3 cellular contexts compared by ENCODE assay signal in the genomic region with DNA sequence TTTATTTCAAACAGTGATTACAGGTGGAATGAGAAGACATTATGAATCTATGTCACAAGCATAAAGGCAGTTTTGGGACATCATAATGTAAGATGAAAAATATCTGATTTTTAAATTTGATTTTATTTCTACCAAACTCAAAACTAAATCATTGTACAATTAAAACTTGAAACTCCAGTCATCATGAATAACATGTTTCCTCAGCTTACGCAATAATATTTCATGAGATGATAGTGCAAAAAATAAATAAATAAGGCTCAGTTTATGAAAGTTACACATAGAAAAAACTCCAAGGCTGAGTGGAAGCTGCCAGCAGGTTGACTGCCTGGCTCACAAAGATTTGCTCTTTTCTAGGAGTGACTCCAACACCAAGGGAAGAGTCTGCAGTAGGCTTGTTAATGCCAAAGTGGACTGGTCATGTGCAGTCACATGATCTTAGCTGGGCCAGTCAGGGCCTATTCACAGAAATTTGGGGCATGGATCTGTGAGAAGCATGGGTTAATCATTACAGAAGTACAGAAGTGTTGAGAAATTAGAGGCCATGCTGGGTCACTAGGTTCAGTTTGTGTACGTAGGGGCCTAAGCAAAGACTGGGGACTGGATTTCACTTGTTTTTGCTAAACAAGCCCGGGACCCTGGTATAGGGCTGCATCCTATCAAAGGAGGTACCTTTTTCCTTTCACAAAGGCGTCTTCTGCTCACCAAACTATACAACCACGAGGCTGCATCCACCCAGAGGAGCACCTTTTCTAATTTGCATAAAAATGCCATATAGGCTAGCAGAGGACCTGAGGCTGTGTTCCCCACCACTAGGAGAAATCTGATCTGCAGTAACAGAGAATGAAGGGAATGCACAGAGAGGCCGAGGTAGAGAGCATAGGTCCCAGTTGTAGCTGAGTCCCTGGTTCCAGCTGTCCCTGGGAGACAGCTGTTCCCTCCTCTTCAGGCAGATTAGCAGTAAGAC.
TF ChIP-seq lines count a peak whose summit lies in the region.

No MANE protein-coding gene starts in this region.

TF ChIP-seq in A549, 52 proteins besides CTCF, POLR2A, EP300 and RAD21 (continued from another document):
- TF ChIP-seq, protein P1, sequence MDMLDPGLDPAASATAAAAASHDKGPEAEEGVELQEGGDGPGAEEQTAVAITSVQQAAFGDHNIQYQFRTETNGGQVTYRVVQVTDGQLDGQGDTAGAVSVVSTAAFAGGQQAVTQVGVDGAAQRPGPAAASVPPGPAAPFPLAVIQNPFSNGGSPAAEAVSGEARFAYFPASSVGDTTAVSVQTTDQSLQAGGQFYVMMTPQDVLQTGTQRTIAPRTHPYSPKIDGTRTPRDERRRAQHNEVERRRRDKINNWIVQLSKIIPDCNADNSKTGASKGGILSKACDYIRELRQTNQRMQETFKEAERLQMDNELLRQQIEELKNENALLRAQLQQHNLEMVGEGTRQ (IDR thresholded peaks at IDR 0.05) = peak; percentile 58; the same call in 1 of the 2 replicates

TF ChIP-seq in HCT116, 20 proteins besides CTCF, POLR2A, EP300 and RAD21 (continued from another document):
- TF ChIP-seq SP1 (IDR thresholded peaks at IDR 0.05; ENCODE audit: low read depth) (no peak), CEBPB (IDR thresholded peaks at IDR 0.05; ENCODE audit: low read depth) (no peak), EGR1 (IDR thresholded peaks at IDR 0.05; ENCODE audit: low read depth) (no peak), TCF7L2 (IDR thresholded peaks at IDR 0.05; ENCODE audit: borderline replicate concordance, extremely low read depth, insufficient read depth, insufficient read length) (no peak), EZH2 (IDR thresholded peaks at IDR 0.05) (no peak), EZH2phosphoT487 (IDR thresholded peaks at IDR 0.05; ENCODE audit: borderline replicate concordance) (no peak), ZNF274 (IDR thresholded peaks at IDR 0.05; ENCODE audit: low read depth, low read length) (no peak)
- TF ChIP-seq, protein P2, sequence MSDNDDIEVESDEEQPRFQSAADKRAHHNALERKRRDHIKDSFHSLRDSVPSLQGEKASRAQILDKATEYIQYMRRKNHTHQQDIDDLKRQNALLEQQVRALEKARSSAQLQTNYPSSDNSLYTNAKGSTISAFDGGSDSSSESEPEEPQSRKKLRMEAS (IDR thresholded peaks at IDR 0.05) = no peak
- TF ChIP-seq, protein P3, sequence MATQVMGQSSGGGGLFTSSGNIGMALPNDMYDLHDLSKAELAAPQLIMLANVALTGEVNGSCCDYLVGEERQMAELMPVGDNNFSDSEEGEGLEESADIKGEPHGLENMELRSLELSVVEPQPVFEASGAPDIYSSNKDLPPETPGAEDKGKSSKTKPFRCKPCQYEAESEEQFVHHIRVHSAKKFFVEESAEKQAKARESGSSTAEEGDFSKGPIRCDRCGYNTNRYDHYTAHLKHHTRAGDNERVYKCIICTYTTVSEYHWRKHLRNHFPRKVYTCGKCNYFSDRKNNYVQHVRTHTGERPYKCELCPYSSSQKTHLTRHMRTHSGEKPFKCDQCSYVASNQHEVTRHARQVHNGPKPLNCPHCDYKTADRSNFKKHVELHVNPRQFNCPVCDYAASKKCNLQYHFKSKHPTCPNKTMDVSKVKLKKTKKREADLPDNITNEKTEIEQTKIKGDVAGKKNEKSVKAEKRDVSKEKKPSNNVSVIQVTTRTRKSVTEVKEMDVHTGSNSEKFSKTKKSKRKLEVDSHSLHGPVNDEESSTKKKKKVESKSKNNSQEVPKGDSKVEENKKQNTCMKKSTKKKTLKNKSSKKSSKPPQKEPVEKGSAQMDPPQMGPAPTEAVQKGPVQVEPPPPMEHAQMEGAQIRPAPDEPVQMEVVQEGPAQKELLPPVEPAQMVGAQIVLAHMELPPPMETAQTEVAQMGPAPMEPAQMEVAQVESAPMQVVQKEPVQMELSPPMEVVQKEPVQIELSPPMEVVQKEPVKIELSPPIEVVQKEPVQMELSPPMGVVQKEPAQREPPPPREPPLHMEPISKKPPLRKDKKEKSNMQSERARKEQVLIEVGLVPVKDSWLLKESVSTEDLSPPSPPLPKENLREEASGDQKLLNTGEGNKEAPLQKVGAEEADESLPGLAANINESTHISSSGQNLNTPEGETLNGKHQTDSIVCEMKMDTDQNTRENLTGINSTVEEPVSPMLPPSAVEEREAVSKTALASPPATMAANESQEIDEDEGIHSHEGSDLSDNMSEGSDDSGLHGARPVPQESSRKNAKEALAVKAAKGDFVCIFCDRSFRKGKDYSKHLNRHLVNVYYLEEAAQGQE (IDR thresholded peaks at IDR 0.05; ENCODE audit: low read depth) = no peak

TF ChIP-seq in liver, 16 proteins besides CTCF, POLR2A, EP300 and RAD21 (continued from another document):
- TF ChIP-seq, protein P4, sequence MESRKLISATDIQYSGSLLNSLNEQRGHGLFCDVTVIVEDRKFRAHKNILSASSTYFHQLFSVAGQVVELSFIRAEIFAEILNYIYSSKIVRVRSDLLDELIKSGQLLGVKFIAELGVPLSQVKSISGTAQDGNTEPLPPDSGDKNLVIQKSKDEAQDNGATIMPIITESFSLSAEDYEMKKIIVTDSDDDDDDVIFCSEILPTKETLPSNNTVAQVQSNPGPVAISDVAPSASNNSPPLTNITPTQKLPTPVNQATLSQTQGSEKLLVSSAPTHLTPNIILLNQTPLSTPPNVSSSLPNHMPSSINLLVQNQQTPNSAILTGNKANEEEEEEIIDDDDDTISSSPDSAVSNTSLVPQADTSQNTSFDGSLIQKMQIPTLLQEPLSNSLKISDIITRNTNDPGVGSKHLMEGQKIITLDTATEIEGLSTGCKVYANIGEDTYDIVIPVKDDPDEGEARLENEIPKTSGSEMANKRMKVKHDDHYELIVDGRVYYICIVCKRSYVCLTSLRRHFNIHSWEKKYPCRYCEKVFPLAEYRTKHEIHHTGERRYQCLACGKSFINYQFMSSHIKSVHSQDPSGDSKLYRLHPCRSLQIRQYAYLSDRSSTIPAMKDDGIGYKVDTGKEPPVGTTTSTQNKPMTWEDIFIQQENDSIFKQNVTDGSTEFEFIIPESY (IDR thresholded peaks at IDR 0.05) = peak; percentile 26
- TF ChIP-seq YY1 (IDR thresholded peaks at IDR 0.05) (peak; percentile 78), GABPA (IDR thresholded peaks at IDR 0.05 in 1 of 2, conservative IDR thresholded peaks at IDR 0.05 in 1 of 2) (no peak), JUND (IDR thresholded peaks at IDR 0.05) (no peak), EGR1 (IDR thresholded peaks at IDR 0.05; ENCODE audit: low read depth in 2 of 2) (no peak), FOXA1 (IDR thresholded peaks at IDR 0.05) (no peak), SP1 (IDR thresholded peaks at IDR 0.05) (peak; percentile 70), NR2F2 (IDR thresholded peaks at IDR 0.05) (no peak), TAF1 (conservative IDR thresholded peaks at IDR 0.05) (no peak), HNF4G (IDR thresholded peaks at IDR 0.05) (no peak)
- TF ChIP-seq, protein P2 (IDR thresholded peaks at IDR 0.05) = peak; percentile 37
- TF ChIP-seq, protein P3 (IDR thresholded peaks at IDR 0.05) = peak; percentile 30
- TF ChIP-seq, protein P5, sequence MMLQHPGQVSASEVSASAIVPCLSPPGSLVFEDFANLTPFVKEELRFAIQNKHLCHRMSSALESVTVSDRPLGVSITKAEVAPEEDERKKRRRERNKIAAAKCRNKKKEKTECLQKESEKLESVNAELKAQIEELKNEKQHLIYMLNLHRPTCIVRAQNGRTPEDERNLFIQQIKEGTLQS (IDR thresholded peaks at IDR 0.05) = no peak
